31 cellular contexts compared by ENCODE assay signal in genomic region chr9:6712041-6712440, GRCh38.
"Had no signal": no experiment of that assay in that cellular context is flagged by ENCODE, and none has a peak within 500 bp of the region (broad histone marks: within the 10 kb centered on the region; RNA-seq: fewer than 3 reads in every experiment).

No MANE protein-coding gene starts in this region.

- H3K9me3 ChIP-seq: ascending aorta had no signal

- H3K4me1 ChIP-seq: ascending aorta had no signal

- H3K36me3 ChIP-seq: ascending aorta, cardiac muscle cell had no signal

- H3K27ac ChIP-seq: ascending aorta, cardiac muscle cell, VCaP had no signal

- H3K27me3 ChIP-seq: ascending aorta, cardiac muscle cell had no signal

- H3K4me3 ChIP-seq: ascending aorta, cardiac muscle cell had no signal

- DNase-seq: activated CD4-positive, alpha-beta memory T cell treated with anti-CD3 and anti-CD28 coated beads, Interleukin-2, amount 10 ng/mL, durations not matched to agents 7 days and 5 days; activated CD4-positive, alpha-beta T cell treated with anti-CD3 and anti-CD28 coated beads for 1 hour; activated CD4-positive, alpha-beta T cell treated with anti-CD3 and anti-CD28 coated beads for 36 hours; activated CD4-positive, alpha-beta T cell treated with anti-CD3 and anti-CD28 coated beads for 48 hours; activated CD4-positive, alpha-beta T cell treated with anti-CD3 and anti-CD28 coated beads, Interleukin-2, amount 10 ng/mL, durations not matched to agents 7 days and 5 days; activated CD4-positive, alpha-beta T cell treated with anti-CD3 and anti-CD28 coated beads, Interleukin-2, amount 50 U/mL, for 48 hours; activated CD4-positive, CD25-positive, alpha-beta regulatory T cell; activated CD8-positive, alpha-beta memory T cell treated with anti-CD3 and anti-CD28 coated beads for 24 hours; activated CD8-positive, alpha-beta memory T cell treated with anti-CD3 and anti-CD28 coated beads, Interleukin-2, amount 10 ng/mL, durations not matched to agents 7 days and 5 days; activated CD8-positive, alpha-beta memory T cell treated with anti-CD3 and anti-CD28 coated beads, Interleukin-2, amount 50 U/mL, for 48 hours; activated CD8-positive, alpha-beta T cell treated with anti-CD3 and anti-CD28 coated beads, Interleukin-2, amount 10 ng/mL, durations not matched to agents 7 days and 5 days; activated effector memory CD4-positive, alpha-beta T cell treated with Interleukin-2 at 50 U/mL for 16 hours; activated gamma-delta T cell; activated naive CD4-positive, alpha-beta T cell treated with anti-CD3 and anti-CD28 coated beads, Interleukin-2, amount 10 ng/mL, durations not matched to agents 7 days and 5 days; activated naive CD4-positive, alpha-beta T cell treated with Interleukin-2 at 50 U/mL for 16 hours; activated naive CD8-positive, alpha-beta T cell treated with anti-CD3 and anti-CD28 coated beads, Interleukin-2, amount 10 ng/mL, durations not matched to agents 7 days and 5 days; activated naive CD8-positive, alpha-beta T cell treated with anti-CD3 and anti-CD28 coated beads, Interleukin-2, amount 50 U/mL, for 24 hours; activated T-cell treated with anti-CD3 and anti-CD28 coated beads, Interleukin-2, amount 50 U/mL, for 24 hours; activated T-cell treated with anti-CD3 and anti-CD28 coated beads, Interleukin-2, amount 50 U/mL, for 48 hours; amygdala; anterior cingulate cortex; caudate nucleus; cerebellar nuclear complex; T-helper 1 cell; T-helper 2 cell; T-helper 9 cell had no signal

- FAIRE-seq: bronchial epithelial cell, TTC549 had no signal
